Comparison of ENCODE assay signal across 25 cellular contexts in the genomic region with DNA sequence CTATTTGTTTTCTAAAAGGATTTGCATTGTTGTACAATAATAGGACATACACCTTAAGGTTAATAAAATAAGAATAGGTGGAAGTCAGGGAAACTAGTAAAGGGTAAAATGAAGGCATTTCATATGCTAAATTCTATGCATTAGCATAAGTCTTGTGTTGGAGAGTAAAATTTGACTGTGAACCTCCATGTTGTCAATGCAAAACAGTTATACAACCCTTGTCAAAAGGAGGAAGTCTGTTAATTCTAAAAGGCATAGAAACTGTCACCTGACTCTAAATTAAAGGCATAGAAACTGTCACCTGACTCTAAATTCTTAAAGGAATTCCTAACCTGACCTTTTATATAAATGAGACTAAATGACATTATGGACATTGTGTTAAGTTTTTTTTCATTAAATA.
"Had no signal": no experiment of that assay in that cellular context is flagged by ENCODE, and none has a peak within 500 bp of the region (broad histone marks: within the 10 kb centered on the region; RNA-seq: fewer than 3 reads in every experiment).

No MANE protein-coding gene starts in this region.

- H3K27ac Mint-ChIP-seq: T-cell had no signal

- H3K4me1 Mint-ChIP-seq: T-cell had no signal

- H3K4me3 Mint-ChIP-seq: T-cell had no signal

- ATAC-seq: HepG2, Panc1, PC-3, T-cell had no signal

- H3K36me3 Mint-ChIP-seq: T-cell had no signal

- H3K9me3 ChIP-seq: SK-N-SH had no signal

- H3K9ac ChIP-seq: SK-N-SH had no signal

- H3K9me3 Mint-ChIP-seq: T-cell had no signal

- DNase-seq: IMR-90, Karpas-422, KG1, MM.1S, NCI-H1048, NCI-H1105, NCI-H1417, NCI-H1436 treated with DMSO at 0.1 percent for 48 hours, NCI-H1694, NCI-H187 treated with DMSO at 0.1 percent for 48 hours, NCI-H2029 treated with DMSO at 0.1 percent for 48 hours, NCI-H2171 treated with DMSO at 0.1 percent for 48 hours, NCI-H345, NCI-H446 treated with DMSO at 0.1 percent for 48 hours, NCI-H510A treated with DMSO at 0.1 percent for 48 hours, NCI-H69, NCI-H774, PC-3, SHP77, SK-N-SH, SW 1271, T-cell had no signal

- H3K27ac ChIP-seq: RWPE1 had no signal
